Comparison of ENCODE assay signal across 17 cellular contexts in genomic region chr17:12917401-12917800, GRCh38.
DNase-seq lines count a peak whose midpoint lies in the region; ATAC-seq and TF ChIP-seq lines count a peak whose summit lies in the region.
"Had no signal": no experiment of that assay in that cellular context is flagged by ENCODE, and none has a peak within 500 bp of the region (broad histone marks: within the 10 kb centered on the region; RNA-seq: fewer than 3 reads in every experiment).

No MANE protein-coding gene starts in this region.

- WGBS in esophagus muscularis mucosa, result 80% methylated on average over 7 of the region's 7 CpGs

- no peak for TF ChIP-seq EP300 in esophagus muscularis mucosa (IDR thresholded peaks at IDR 0.05)

- DNase-seq in MCF 10A (ENCODE audit: unreplicated experiment) (peak; percentile 63), breast epithelium (ENCODE audit: low spot score in 2 of 2) (no peak), MG63 (peak; percentile 10), esophagus muscularis mucosa (ENCODE audit: extremely low spot score) (peak; percentile 50), Right ventricle myocardium inferior (ENCODE audit: missing footprints) (no peak), DMS 273 treated with DMSO at 0.1 percent for 48 hours (lab: John Stamatoyannopoulos, UW) (no peak)
- DNase-seq: Calu3; CD8-positive, alpha-beta T cell; DMS53; DND-41; H7 had no signal

- H3K9me3 ChIP-seq in breast epithelium (no peaks in the 10 kb centered on the region), MG63 (no peaks in the 10 kb centered on the region), esophagus muscularis mucosa (no peaks in the 10 kb centered on the region)
- H3K9me3 ChIP-seq: BLaER1 treated with 17β-estradiol and CSF1 and Interleukin-3, amounts not matched to agents 10 nM and 100 nM had no signal

- CTCF ChIA-PET in MCF 10A (lab: Yijun Ruan, JAX), result interaction anchor here (0.6 to 1.2 kb wide), 2 partner anchors 86 to 372 kb away, joined by 3 to 6 read pairs; no protein-coding TSS in a partner anchor

- no peak for ATAC-seq in Right ventricle myocardium inferior
- no peak for ATAC-seq in GM18907 (IDR thresholded peaks at IDR 0.05; ENCODE audit: unreplicated experiment)
- ATAC-seq: CD8-positive, alpha-beta T cell had no signal

- no peaks in the 10 kb centered on the region for H3K4me1 Mint-ChIP-seq in MCF 10A (ENCODE audit: insufficient read depth, unreplicated experiment)
- H3K4me1 Mint-ChIP-seq: B cell had no signal

- no TSS peak for BruUV-seq in MCF 10A (replicated peaks; lab: Mats Ljungman, UMichigan)

- POLR2A ChIA-PET in MCF 10A (lab: Yijun Ruan, JAX), result interaction anchor here (0.6 to 1.1 kb wide), 3 partner anchors 35 to 101 kb away, joined by 3 read pairs; partner anchors contain the start of gene ELAC2

- no peaks in the 10 kb centered on the region for H3K36me3 Mint-ChIP-seq in MCF 10A (ENCODE audit: insufficient read depth, unreplicated experiment)
- H3K36me3 Mint-ChIP-seq: CD8-positive, alpha-beta T cell had no signal

- no peaks in the 10 kb centered on the region for H3K4me1 ChIP-seq in breast epithelium
- H3K4me1 ChIP-seq in esophagus muscularis mucosa, result no peaks in the 10 kb centered on the region

- no peak overlapping the region for H3K4me3 Mint-ChIP-seq in MCF 10A (ENCODE audit: unreplicated experiment)
- H3K4me3 Mint-ChIP-seq: B cell; CD8-positive, alpha-beta T cell had no signal

- intact Hi-C loops in MCF 10A (cut with micrococcal nuclease), result no loop called here
- intact Hi-C loops in breast epithelium (cut with DNase I; ENCODE audit: low total_unique reads), result no loop called here
- intact Hi-C loops in esophagus muscularis mucosa (cut with DNase I), result no loop called here
- intact Hi-C loops in Right ventricle myocardium inferior (cut with DNase I), result no loop called here

- H3K27me3 ChIP-seq in breast epithelium (no peaks in the 10 kb centered on the region), MG63 (no peaks in the 10 kb centered on the region), esophagus muscularis mucosa (no peaks in the 10 kb centered on the region)
- H3K27me3 ChIP-seq: BLaER1 treated with 17β-estradiol and CSF1 and Interleukin-3, amounts not matched to agents 10 nM and 100 nM had no signal

- H3K27me3 Mint-ChIP-seq in MCF 10A (ENCODE audit: insufficient read depth, unreplicated experiment), result peaks cover 9% of the 10 kb centered on the region
- H3K27me3 Mint-ChIP-seq: B cell had no signal

- no peak overlapping the region for H3K27ac Mint-ChIP-seq in MCF 10A (ENCODE audit: low read depth, unreplicated experiment)
- H3K27ac Mint-ChIP-seq: B cell; CD8-positive, alpha-beta T cell had no signal

- H3K9me3 Mint-ChIP-seq in MCF 10A (ENCODE audit: unreplicated experiment), result no peaks in the 10 kb centered on the region
- H3K9me3 Mint-ChIP-seq: CD8-positive, alpha-beta T cell had no signal

- TF ChIP-seq POLR2A in breast epithelium (IDR thresholded peaks at IDR 0.05) (no peak), esophagus muscularis mucosa (IDR thresholded peaks at IDR 0.05; ENCODE audit: low read depth) (no peak)

- no peaks in the 10 kb centered on the region for H3K36me3 ChIP-seq in breast epithelium
- H3K36me3 ChIP-seq in MG63, result no peaks in the 10 kb centered on the region
- peaks cover 0 to 33% (median 15%) of the 10 kb centered on the region in 4 donors for H3K36me3 ChIP-seq in esophagus muscularis mucosa

- H3K27ac ChIP-seq in breast epithelium, result no peak overlapping the region
- no peak overlapping the region for H3K27ac ChIP-seq in esophagus muscularis mucosa (replicated peaks in 1 of 4)
- H3K27ac ChIP-seq: 22Rv1; BLaER1 treated with 17β-estradiol and CSF1 and Interleukin-3, amounts not matched to agents 10 nM and 100 nM; GM23248; KMS-11 had no signal

- H3K4me3 ChIP-seq in breast epithelium (no peak overlapping the region), MG63 (no peak overlapping the region), esophagus muscularis mucosa (no peak overlapping the region)
- H3K4me3 ChIP-seq: BLaER1 treated with 17β-estradiol and CSF1 and Interleukin-3, amounts not matched to agents 10 nM and 100 nM; GM23248 had no signal

- TF ChIP-seq CTCF in MCF 10A (IDR thresholded peaks at IDR 0.05; ENCODE audit: unreplicated experiment), result no peak
- no peak for TF ChIP-seq CTCF in breast epithelium (IDR thresholded peaks at IDR 0.05)
- TF ChIP-seq CTCF in esophagus muscularis mucosa (IDR thresholded peaks at IDR 0.05), result no peak

Comparison
In these comparisons a context has a peak if more than half of its experiments do, and no peak if none do; other contexts are left out.
1. DNase-seq: peak in MCF 10A (single experiment), MG63 (single experiment) and esophagus muscularis mucosa (single experiment); none in breast epithelium (0 of 2), Right ventricle myocardium inferior (single experiment) and DMS 273 treated with DMSO at 0.1 percent for 48 hours (single experiment).